In genomic region chr4:153934689-153935017, GRCh38 we compare ENCODE assay signal across 18 cellular contexts.
A peak's percentile ranks its signal among the peaks of the same experiment; 100 is the strongest.
DNase-seq lines count a peak whose midpoint lies in the region; ATAC-seq and TF ChIP-seq lines count a peak whose summit lies in the region.
"Had no signal": no experiment of that assay in that cellular context is flagged by ENCODE, and none has a peak within 500 bp of the region (broad histone marks: within the 10 kb centered on the region; RNA-seq: fewer than 3 reads in every experiment).

No MANE protein-coding gene starts in this region.

- H2BK15ac ChIP-seq in neuronal stem cell (ENCODE audit: low read length), result no peak overlapping the region

- H2BK5ac ChIP-seq in neuronal stem cell (ENCODE audit: low read length), result no peak overlapping the region

- H3K36me3 ChIP-seq in mucosa of descending colon (ENCODE audit: low read depth) (no peaks in the 10 kb centered on the region), suprapubic skin (no peaks in the 10 kb centered on the region), neuronal stem cell (replicated peaks in 1 of 2; ENCODE audit: control insufficient read depth in 2 of 2, insufficient read depth in 2 of 2, low read length in 2 of 2) (no peaks in the 10 kb centered on the region)
- H3K36me3 ChIP-seq: heart left ventricle had no signal

- TF ChIP-seq CTCF in HFFc6 (IDR thresholded peaks at IDR 0.05), result no peak
- no peak for TF ChIP-seq CTCF in brain (conservative IDR thresholded peaks at IDR 0.05)
- no peak for TF ChIP-seq CTCF in mucosa of descending colon (IDR thresholded peaks at IDR 0.05)
- TF ChIP-seq CTCF in suprapubic skin (IDR thresholded peaks at IDR 0.05), result no peak

- ATAC-seq in mucosa of descending colon (peak; percentile 8), HG03354 (IDR thresholded peaks at IDR 0.05; ENCODE audit: poor library complexity, severe bottlenecking, unreplicated experiment) (no peak), HG03432 (IDR thresholded peaks at IDR 0.05; ENCODE audit: unreplicated experiment) (no peak)
- ATAC-seq: activated CD4-positive, alpha-beta T cell treated with anti-CD3 and anti-CD28 coated beads for 36 hours; GM12878; HCT116; heart left ventricle; naive thymus-derived CD8-positive, alpha-beta T cell had no signal

- no peak overlapping the region for H3K14ac ChIP-seq in neuronal stem cell (ENCODE audit: low read length)

- H4K91ac ChIP-seq in neuronal stem cell (ENCODE audit: low read depth, low read length, poor library complexity), result no peak overlapping the region

- no peak overlapping the region for H2AFZ ChIP-seq in neuronal stem cell (ENCODE audit: low read length)

- H3K27ac ChIP-seq in suprapubic skin (peak overlapping the region; percentile 83), neuronal stem cell (replicated peaks; ENCODE audit: low read length) (no peak overlapping the region)
- H3K27ac ChIP-seq: KMS-11 had no signal

- H3K36me3 Mint-ChIP-seq in HFFc6 (ENCODE audit: low read depth) (no peaks in the 10 kb centered on the region), brain (no peaks in the 10 kb centered on the region)
- H3K36me3 Mint-ChIP-seq: activated naive CD4-positive, alpha-beta T cell treated with anti-CD3 and anti-CD28 coated beads, Interleukin-2, amount 50 U/mL, for 24 hours; naive thymus-derived CD8-positive, alpha-beta T cell had no signal

- DNase-seq in HFFc6 (no peak), mucosa of descending colon (peak in 1 of 3 donors; percentile 15), suprapubic skin (ENCODE audit: low spot score in 2 of 2) (no peak), D341Med (ENCODE audit: low spot score) (no peak), neuronal stem cell (ENCODE audit: low spot score) (no peak)
- DNase-seq: activated CD4-positive, alpha-beta T cell treated with anti-CD3 and anti-CD28 coated beads for 36 hours; heart left ventricle; naive thymus-derived CD8-positive, alpha-beta T cell; NCI-H1694; NCI-H526; stimulated activated naive CD4-positive, alpha-beta T cell treated with Interleukin-2 at 50 U/mL for 16 hours had no signal

- TF ChIP-seq POLR2A in suprapubic skin (IDR thresholded peaks at IDR 0.05), result no peak

- peaks cover 4% of the 10 kb centered on the region; the same call in 1 of the 2 replicates for H3K9me3 Mint-ChIP-seq in HFFc6
- H3K9me3 Mint-ChIP-seq in brain, result peaks cover 0 to 4% (median 0%) of the 10 kb centered on the region in 5 experiments
- H3K9me3 Mint-ChIP-seq: activated naive CD4-positive, alpha-beta T cell treated with anti-CD3 and anti-CD28 coated beads, Interleukin-2, amount 50 U/mL, for 24 hours; naive thymus-derived CD8-positive, alpha-beta T cell had no signal

- no peak overlapping the region for H3K9ac ChIP-seq in neuronal stem cell (ENCODE audit: low read depth, low read length, poor library complexity)
- H3K9ac ChIP-seq: KMS-11 had no signal

- H3K27me3 ChIP-seq in suprapubic skin, result no peaks in the 10 kb centered on the region
- no peaks in the 10 kb centered on the region for H3K27me3 ChIP-seq in neuronal stem cell (ENCODE audit: control insufficient read depth in 3 of 3, insufficient read depth in 3 of 3, low read depth in 1 of 3, low read length in 3 of 3)

- no peak overlapping the region for H4K8ac ChIP-seq in neuronal stem cell (ENCODE audit: low read depth, low read length)

- 57% methylated on average over 3 of the region's 3 CpGs for WGBS in suprapubic skin
- no CpG with 5 or more reads among the region's 3 CpGs for WGBS in neuronal stem cell (ENCODE audit: extremely low coverage in 2 of 2, insufficient read length in 2 of 2, insufficient replicate concordance in 1 of 2), 2 donors

- H3K79me1 ChIP-seq in neuronal stem cell (ENCODE audit: low read depth, low read length), result no peaks in the 10 kb centered on the region

- H3K4me3 ChIP-seq in mucosa of descending colon, result no peak overlapping the region
- H3K4me3 ChIP-seq in suprapubic skin, result no peak overlapping the region
- H3K4me3 ChIP-seq in neuronal stem cell (ENCODE audit: low read length in 2 of 2), result no peak overlapping the region
- H3K4me3 ChIP-seq: GM12878, heart left ventricle had no signal

- no peaks in the 10 kb centered on the region for H3K4me1 ChIP-seq in mucosa of descending colon (ENCODE audit: low read depth)
- no peaks in the 10 kb centered on the region for H3K4me1 ChIP-seq in suprapubic skin
- peaks cover 24 to 26% of the 10 kb centered on the region in 2 donors for H3K4me1 ChIP-seq in neuronal stem cell (ENCODE audit: control insufficient read depth in 2 of 2, insufficient read depth in 1 of 2, low read depth in 1 of 2, low read length in 2 of 2)
- H3K4me1 ChIP-seq: heart left ventricle had no signal

- H3K9me3 ChIP-seq in mucosa of descending colon (no peaks in the 10 kb centered on the region), suprapubic skin (no peaks in the 10 kb centered on the region), neuronal stem cell (replicated peaks in 1 of 2; ENCODE audit: control insufficient read depth in 2 of 2, insufficient read depth in 1 of 2, low read depth in 1 of 2, low read length in 2 of 2) (no peaks in the 10 kb centered on the region)
- H3K9me3 ChIP-seq: heart left ventricle had no signal

- no peak overlapping the region for H3K23ac ChIP-seq in neuronal stem cell (ENCODE audit: low read depth, low read length, poor library complexity)

- no peak overlapping the region for H2BK12ac ChIP-seq in neuronal stem cell (ENCODE audit: low read length)

- H2AK5ac ChIP-seq in neuronal stem cell (ENCODE audit: low read depth, low read length), result no peak overlapping the region

- no peak for TF ChIP-seq EP300 in suprapubic skin (IDR thresholded peaks at IDR 0.05)

- H3K27me3 Mint-ChIP-seq in HFFc6 (ENCODE audit: insufficient read depth) (no peaks in the 10 kb centered on the region; the same call in 1 of the 2 replicates), brain (peaks cover 3% of the 10 kb centered on the region)

- intact Hi-C loops in mucosa of descending colon (cut with DNase I, micrococcal nuclease), result no loop called here

- no peak overlapping the region for H2BK120ac ChIP-seq in neuronal stem cell (ENCODE audit: low read depth, low read length)

- no peak overlapping the region for H3K18ac ChIP-seq in neuronal stem cell (ENCODE audit: low read length)

- H3K4ac ChIP-seq in neuronal stem cell (ENCODE audit: low read length), result no peak overlapping the region

- H3K4me3 Mint-ChIP-seq in HFFc6 (peak overlapping the region; percentile 0; the same call in 1 of the 2 replicates), brain (peak overlapping the region in 1 of 5 experiments; percentile 11)
- H3K4me3 Mint-ChIP-seq: activated CD4-positive, alpha-beta T cell treated with anti-CD3 and anti-CD28 coated beads for 36 hours; activated naive CD4-positive, alpha-beta T cell treated with anti-CD3 and anti-CD28 coated beads, Interleukin-2, amount 50 U/mL, for 24 hours; naive thymus-derived CD8-positive, alpha-beta T cell had no signal

- H3K4me1 Mint-ChIP-seq in HFFc6 (ENCODE audit: low read depth) (no peaks in the 10 kb centered on the region), brain (peaks cover 33% of the 10 kb centered on the region)
- H3K4me1 Mint-ChIP-seq: activated naive CD4-positive, alpha-beta T cell treated with anti-CD3 and anti-CD28 coated beads, Interleukin-2, amount 50 U/mL, for 24 hours had no signal

- H3K27ac Mint-ChIP-seq in HFFc6 (peak overlapping the region; percentile 4; the same call in 1 of the 2 replicates), brain (peak overlapping the region in 4 of 5 experiments; percentile 5 to 72 (median 30))
- H3K27ac Mint-ChIP-seq: activated CD4-positive, alpha-beta T cell treated with anti-CD3 and anti-CD28 coated beads for 36 hours; activated naive CD4-positive, alpha-beta T cell treated with anti-CD3 and anti-CD28 coated beads, Interleukin-2, amount 50 U/mL, for 24 hours; naive thymus-derived CD8-positive, alpha-beta T cell had no signal

- no peak overlapping the region for H3K4me2 ChIP-seq in neuronal stem cell (ENCODE audit: insufficient read depth, low read length, poor library complexity, severe bottlenecking)
- H3K4me2 ChIP-seq: KMS-11 had no signal
